In genomic region chr5:146176805-146177204, GRCh38 we compare ENCODE assay signal across 25 cellular contexts.
"Had no signal": no experiment of that assay in that cellular context is flagged by ENCODE, and none has a peak within 500 bp of the region (broad histone marks: within the 10 kb centered on the region; RNA-seq: fewer than 3 reads in every experiment).

No MANE protein-coding gene starts in this region.

- ATAC-seq: activated CD4-positive, CD25-positive, alpha-beta regulatory T cell treated with anti-CD3 and anti-CD28 coated beads, Interleukin-2, amount 50 U/mL, for 24 hours; activated CD8-positive, alpha-beta T cell treated with anti-CD3 and anti-CD28 coated beads for 36 hours; activated naive CD8-positive, alpha-beta T cell treated with anti-CD3 and anti-CD28 coated beads, Interleukin-2, amount 50 U/mL, for 24 hours; body of pancreas; T-helper 17 cell had no signal

- H3K36me3 ChIP-seq: colonic mucosa had no signal

- H3K9me3 ChIP-seq: adrenal gland, body of pancreas, colonic mucosa, esophagus squamous epithelium had no signal

- H3K27ac ChIP-seq: adrenal gland, body of pancreas, colonic mucosa, esophagus squamous epithelium, WERI-Rb-1 had no signal

- DNase-seq: activated B cell treated with CpG ODN at 0.5 μM for 24 hours; activated CD4-positive, alpha-beta T cell treated with anti-CD3 and anti-CD28 coated beads for 48 hours; activated CD4-positive, alpha-beta T cell treated with anti-CD3 and anti-CD28 coated beads, Interleukin-2, amount 50 U/mL, for 1 hour; activated CD4-positive, alpha-beta T cell treated with anti-CD3 and anti-CD28 coated beads, Interleukin-2, amount 50 U/mL, for 48 hours; activated CD8-positive, alpha-beta memory T cell treated with anti-CD3 and anti-CD28 coated beads for 24 hours; activated CD8-positive, alpha-beta T cell treated with anti-CD3 and anti-CD28 coated beads for 36 hours; activated effector memory CD4-positive, alpha-beta T cell treated with anti-CD3 and anti-CD28 coated beads, Interleukin-2, amount 50 U/mL, for 16 hours; activated naive CD4-positive, alpha-beta T cell treated with anti-CD3 and anti-CD28 coated beads for 36 hours; activated naive CD8-positive, alpha-beta T cell treated with anti-CD3 and anti-CD28 coated beads for 36 hours; activated naive CD8-positive, alpha-beta T cell treated with anti-CD3 and anti-CD28 coated beads, Interleukin-2, amount 50 U/mL, for 24 hours; activated T-cell treated with anti-CD3 and anti-CD28 coated beads, Interleukin-2, amount 50 U/mL, for 48 hours; adrenal gland; amygdala; aorta; body of pancreas; colonic mucosa; effector CD8-positive, alpha-beta T cell; esophagus squamous epithelium; foreskin melanocyte; head of caudate nucleus; T-helper 1 cell; T-helper 17 cell; T1000; WERI-Rb-1 had no signal

- H3K27me3 ChIP-seq: adrenal gland, body of pancreas, colonic mucosa, esophagus squamous epithelium had no signal

- H3K4me3 ChIP-seq: adrenal gland, body of pancreas, colonic mucosa, esophagus squamous epithelium had no signal
